In genomic region chr2:71882949-71883472, GRCh38 we compare ENCODE assay signal across 1 cellular context.
A peak's percentile ranks its signal among the peaks of the same experiment; 100 is the strongest.
TF ChIP-seq lines count a peak whose summit lies in the region.

No MANE protein-coding gene starts in this region.

TF ChIP-seq in K562, 482 proteins besides CTCF, POLR2A, EP300 and RAD21 (continued from another document and continues in another):
- TF ChIP-seq MTA2 (IDR thresholded peaks at IDR 0.05; ENCODE audit: low read depth) (peak; percentile 95), COPS2 (conservative IDR thresholded peaks at IDR 0.05) (no peak), ESRRA (IDR thresholded peaks at IDR 0.05; ENCODE audit: borderline replicate concordance, low read depth) (peak; percentile 76; the same call in 1 of the 2 replicates), TRIM24 (IDR thresholded peaks at IDR 0.05) (peak; percentile 100), CBX8 (IDR thresholded peaks at IDR 0.05; ENCODE audit: borderline replicate concordance, extremely low read depth, low read depth, low read length, poor library complexity, severe bottlenecking) (no peak), ZNF133 (CRISPR knock-in tag; IDR thresholded peaks at IDR 0.05) (no peak), TBP (optimal IDR thresholded peaks at IDR 0.05; ENCODE audit: low read depth, low read length) (no peak), TCF7L2 (IDR thresholded peaks at IDR 0.05; ENCODE audit: low read depth, low read length) (no peak), MCM3 (IDR thresholded peaks at IDR 0.05) (no peak), HES1 (IDR thresholded peaks at IDR 0.05; ENCODE audit: low read depth) (peak; percentile 95), ARHGAP35 (IDR thresholded peaks at IDR 0.05; ENCODE audit: partially characterized antibody) (no peak), PRPF4 (IDR thresholded peaks at IDR 0.05; ENCODE audit: insufficient read depth, low read depth, low read length, poor library complexity, severe bottlenecking) (no peak), TAF7 (tag; IDR thresholded peaks at IDR 0.05) (no peak), ZNF384 (IDR thresholded peaks at IDR 0.05; ENCODE audit: low read depth, low read length) (no peak), RB1 (IDR thresholded peaks at IDR 0.05; ENCODE audit: low read depth) (no peak), HCFC1 (IDR thresholded peaks at IDR 0.05; ENCODE audit: low read depth, low read length) (peak; percentile 30; the same call in 1 of the 2 replicates), ZNF197 (CRISPR knock-in tag; IDR thresholded peaks at IDR 0.05; ENCODE audit: low read depth) (peak; percentile 94), ZBTB34 (CRISPR knock-in tag; IDR thresholded peaks at IDR 0.05) (no peak), PYGO2 (tag; IDR thresholded peaks at IDR 0.05) (peak; percentile 86), POLR2B (IDR thresholded peaks at IDR 0.05; ENCODE audit: low read depth, partially characterized antibody) (no peak), HDAC6 (IDR thresholded peaks at IDR 0.05; ENCODE audit: low read depth, low read length) (no peak), ZNF589 (CRISPR knock-in tag; IDR thresholded peaks at IDR 0.05; ENCODE audit: low read depth) (peak; percentile 99), TAF1 (IDR thresholded peaks at IDR 0.05; ENCODE audit: control insufficient read depth, extremely low read depth, insufficient read depth, low read length, severe bottlenecking) (no peak), BRCA1 (IDR thresholded peaks at IDR 0.05) (no peak), BRCA1 (CRISPR knock-in tag; IDR thresholded peaks at IDR 0.05) (no peak), AFF4 (CRISPR knock-in tag; IDR thresholded peaks at IDR 0.05) (peak; percentile 67; the same call in 1 of the 2 replicates), THAP7 (CRISPR knock-in tag; IDR thresholded peaks at IDR 0.05) (no peak), ZNF395 (CRISPR knock-in tag; IDR thresholded peaks at IDR 0.05) (peak; percentile 99), KAT8 (IDR thresholded peaks at IDR 0.05; ENCODE audit: low read depth) (no peak), ZNF41 (CRISPR knock-in tag; conservative IDR thresholded peaks at IDR 0.05) (peak; percentile 64; the same call in 1 of the 2 replicates), RREB1 (CRISPR knock-in tag; IDR thresholded peaks at IDR 0.05) (peak; percentile 65; the same call in 1 of the 2 replicates), POLR3G (IDR thresholded peaks at IDR 0.05; ENCODE audit: extremely low read depth, insufficient read length, insufficient replicate concordance) (no peak), MTA3 (IDR thresholded peaks at IDR 0.05; ENCODE audit: borderline replicate concordance) (peak; percentile 91; the same call in 1 of the 2 replicates), FIP1L1 (IDR thresholded peaks at IDR 0.05; ENCODE audit: low read depth, low read length, poor library complexity, severe bottlenecking) (no peak), PKNOX1 (IDR thresholded peaks at IDR 0.05) (peak; percentile 43; the same call in 1 of the 2 replicates), CBFA2T2 (conservative IDR thresholded peaks at IDR 0.05) (peak; percentile 100), SUPT5H (IDR thresholded peaks at IDR 0.05) (no peak), L3MBTL2 (IDR thresholded peaks at IDR 0.05) (peak; percentile 46; the same call in 1 of the 2 replicates), MAFG (tag; conservative IDR thresholded peaks at IDR 0.05) (no peak), HNRNPUL1 (IDR thresholded peaks at IDR 0.05; ENCODE audit: low read length) (no peak), CGGBP1 (CRISPR knock-in tag; IDR thresholded peaks at IDR 0.05) (no peak), ZBTB8A (IDR thresholded peaks at IDR 0.05; ENCODE audit: partially characterized antibody) (no peak), NCOA6 (IDR thresholded peaks at IDR 0.05) (no peak), ZNF282 (CRISPR knock-in tag; IDR thresholded peaks at IDR 0.05) (no peak), ZNF766 (CRISPR knock-in tag; conservative IDR thresholded peaks at IDR 0.05) (peak; percentile 94), KHSRP (IDR thresholded peaks at IDR 0.05) (peak; percentile 40; the same call in 1 of the 2 replicates), XRCC4 (IDR thresholded peaks at IDR 0.05; ENCODE audit: extremely low read depth, insufficient read depth, insufficient read length) (no peak), SRF (CRISPR knock-in tag; IDR thresholded peaks at IDR 0.05) (peak; percentile 31 to 55; a peak in 1 of 4 replicates), ZFP91 (CRISPR knock-in tag; IDR thresholded peaks at IDR 0.05) (no peak), ARID1B (IDR thresholded peaks at IDR 0.05) (peak; percentile 99), DDX20 (tag; IDR thresholded peaks at IDR 0.05; ENCODE audit: low read depth) (no peak), MAFK (IDR thresholded peaks at IDR 0.05; ENCODE audit: low read length) (no peak), NFE2L1 (tag; IDR thresholded peaks at IDR 0.05; ENCODE audit: borderline replicate concordance, low read depth) (no peak), ESRRB (CRISPR knock-in tag; IDR thresholded peaks at IDR 0.05; ENCODE audit: borderline replicate concordance) (no peak)
